In the genomic region with DNA sequence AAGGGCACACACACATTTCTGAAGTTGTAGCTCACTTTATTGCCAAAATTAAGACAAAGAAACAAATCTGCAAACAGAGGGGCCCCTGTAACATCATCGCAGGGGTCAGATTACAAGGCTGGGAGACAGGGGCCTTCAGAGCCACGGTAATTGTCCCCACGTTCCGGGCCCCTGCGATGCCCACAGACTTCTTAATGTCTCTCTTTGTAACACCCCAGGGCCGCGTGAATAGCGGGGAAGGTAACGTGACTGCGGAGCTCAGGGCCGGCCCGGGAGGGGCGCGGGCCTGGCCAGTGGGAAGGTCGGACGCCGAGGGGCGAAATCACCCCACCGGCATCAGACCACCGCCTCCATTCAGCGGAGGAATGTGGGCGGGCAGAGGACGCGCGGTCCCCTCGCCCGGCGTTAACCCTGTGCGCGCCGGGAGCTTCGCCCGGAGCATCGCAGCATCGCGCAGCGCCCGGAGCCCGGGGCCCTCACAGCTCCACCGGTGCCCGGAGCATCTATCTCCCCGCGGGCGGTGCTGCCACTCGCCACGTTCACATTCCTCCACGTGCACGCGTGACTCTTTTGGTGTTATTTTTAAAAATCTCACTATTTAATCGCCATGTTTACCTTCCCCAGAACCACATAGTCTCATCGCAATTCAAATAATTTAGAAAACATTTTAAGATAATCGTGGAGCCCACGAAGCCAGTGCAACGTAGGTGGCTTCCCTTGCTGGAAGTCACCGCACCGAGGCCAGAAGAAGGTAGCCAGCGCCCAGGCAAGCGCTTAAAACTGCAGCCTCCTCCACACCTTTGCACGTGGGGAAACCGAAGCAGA, we compare ENCODE assay signal across 8 cellular contexts. TPM values are rescaled to one million over a fixed set of nuclear protein-coding genes. Genes with fewer than 3 reads are reported as not detected.
DNase-seq lines count a peak whose midpoint lies in the region; ATAC-seq and TF ChIP-seq lines count a peak whose summit lies in the region.

No MANE protein-coding gene starts in this region.

- no peak overlapping the region for H3K27ac Mint-ChIP-seq in activated naive CD4-positive, alpha-beta T cell treated with anti-CD3 and anti-CD28 coated beads, Interleukin-2, amount 50 U/mL, for 72 hours

- peak overlapping the region; percentile 79 for H2AFZ ChIP-seq in osteoblast (ENCODE audit: low read length)

- no peaks in the 10 kb centered on the region for H3K9me3 ChIP-seq in osteoblast (ENCODE audit: low read depth, low read length)

- peaks cover 0 to 8% of the 10 kb centered on the region in 2 donors for H3K36me3 Mint-ChIP-seq in activated naive CD4-positive, alpha-beta T cell treated with anti-CD3 and anti-CD28 coated beads, Interleukin-2, amount 50 U/mL, for 72 hours

- no peaks in the 10 kb centered on the region for H3K27me3 ChIP-seq in osteoblast (ENCODE audit: insufficient read depth, low read length)

- no peaks in the 10 kb centered on the region for H4K20me1 ChIP-seq in osteoblast (ENCODE audit: insufficient read depth, low read length)

- H3K27ac ChIP-seq in osteoblast (ENCODE audit: low read depth, low read length) = no peak overlapping the region

- peaks cover 23% of the 10 kb centered on the region for H3K4me1 ChIP-seq in osteoblast (ENCODE audit: insufficient read depth, low read length)

- peak; percentile 48 for DNase-seq in ELR (ENCODE audit: low read depth)
- peak; percentile 31 for DNase-seq in NCI-H1105 (lab: John Stamatoyannopoulos, UW)
- peak in 1 of 2 donors; percentile 22 for DNase-seq in activated naive CD4-positive, alpha-beta T cell treated with anti-CD3 and anti-CD28 coated beads, Interleukin-2, amount 50 U/mL, for 72 hours (ENCODE audit: low spot score in 2 of 2)
- DNase-seq in Right ventricle myocardium superior = no peak
- peak; percentile 81 for DNase-seq in osteoblast (ENCODE audit: insufficient read length, low spot score, missing footprints)
- no peak for DNase-seq in superior temporal gyrus (ENCODE audit: extremely low spot score)
- no peak for DNase-seq in HT-29 (ENCODE audit: low spot score)

- no peak for TF ChIP-seq CTCF in osteoblast (IDR thresholded peaks at IDR 0.05; ENCODE audit: extremely low read depth, low read depth, low read length)

- H3K4me2 ChIP-seq in osteoblast (ENCODE audit: insufficient read depth, low read length) = peak overlapping the region; percentile 90

- H3K4me3 ChIP-seq in osteoblast (ENCODE audit: insufficient read depth, low read length) = peak overlapping the region; percentile 72

- no peaks in the 10 kb centered on the region for H3K79me2 ChIP-seq in osteoblast (ENCODE audit: insufficient read depth, low read length)

- intact Hi-C loops in Right ventricle myocardium superior (cut with DNase I) = no loop called here

- H3K36me3 ChIP-seq in osteoblast (ENCODE audit: insufficient read depth, low read length) = no peaks in the 10 kb centered on the region

- no peaks in the 10 kb centered on the region for H3K9me3 Mint-ChIP-seq in activated naive CD4-positive, alpha-beta T cell treated with anti-CD3 and anti-CD28 coated beads, Interleukin-2, amount 50 U/mL, for 72 hours

- peak; percentile 64 to 82 for ATAC-seq in activated naive CD4-positive, alpha-beta T cell treated with anti-CD3 and anti-CD28 coated beads, Interleukin-2, amount 50 U/mL, for 72 hours
- ATAC-seq in Right ventricle myocardium superior (ENCODE audit: poor library complexity) = peak; percentile 54
- no peak for ATAC-seq in HG03095 (IDR thresholded peaks at IDR 0.05; ENCODE audit: unreplicated experiment)

RNA-seq across cellular contexts. Expression of gene FGFBP3, which starts 22.0 kb away (rescaled TPM):
- 1 to 10 TPM in 1 of 2 donors, under 1 TPM in 1; 0.25 to 1.5 TPM for total RNA-seq in activated naive CD4-positive, alpha-beta T cell treated with anti-CD3 and anti-CD28 coated beads, Interleukin-2, amount 50 U/mL, for 72 hours
- total RNA-seq in Right ventricle myocardium superior (0.22 TPM), osteoblast (0.72 and 1.2 TPM in 2 replicates)
- total RNA-seq in HT-29 (2014; rRNA removed; shearing (Covaris generic)) = 0.92 and 0.94 TPM in 2 replicates

RNA-seq across cellular contexts. Expression of gene BTAF1, which starts 36.3 kb away (rescaled TPM):
- 10 to 100 TPM; 72.9 to 74.2 TPM for total RNA-seq in activated naive CD4-positive, alpha-beta T cell treated with anti-CD3 and anti-CD28 coated beads, Interleukin-2, amount 50 U/mL, for 72 hours
- total RNA-seq in Right ventricle myocardium superior (9.9 TPM), osteoblast (47.4 and 51.0 TPM in 2 replicates)
- total RNA-seq in HT-29 (2014; rRNA removed; shearing (Covaris generic)) = 19.3 and 23.2 TPM in 2 replicates

Comparison
In these comparisons a context has a peak if more than half of its experiments do, and no peak if none do; other contexts are left out.
1. DNase-seq: peak in ELR (single experiment), NCI-H1105 (single experiment) and osteoblast (single experiment); none in Right ventricle myocardium superior (single experiment), superior temporal gyrus (single experiment) and HT-29 (single experiment).